Comparison of ENCODE assay signal across 8 cellular contexts in the genomic region with DNA sequence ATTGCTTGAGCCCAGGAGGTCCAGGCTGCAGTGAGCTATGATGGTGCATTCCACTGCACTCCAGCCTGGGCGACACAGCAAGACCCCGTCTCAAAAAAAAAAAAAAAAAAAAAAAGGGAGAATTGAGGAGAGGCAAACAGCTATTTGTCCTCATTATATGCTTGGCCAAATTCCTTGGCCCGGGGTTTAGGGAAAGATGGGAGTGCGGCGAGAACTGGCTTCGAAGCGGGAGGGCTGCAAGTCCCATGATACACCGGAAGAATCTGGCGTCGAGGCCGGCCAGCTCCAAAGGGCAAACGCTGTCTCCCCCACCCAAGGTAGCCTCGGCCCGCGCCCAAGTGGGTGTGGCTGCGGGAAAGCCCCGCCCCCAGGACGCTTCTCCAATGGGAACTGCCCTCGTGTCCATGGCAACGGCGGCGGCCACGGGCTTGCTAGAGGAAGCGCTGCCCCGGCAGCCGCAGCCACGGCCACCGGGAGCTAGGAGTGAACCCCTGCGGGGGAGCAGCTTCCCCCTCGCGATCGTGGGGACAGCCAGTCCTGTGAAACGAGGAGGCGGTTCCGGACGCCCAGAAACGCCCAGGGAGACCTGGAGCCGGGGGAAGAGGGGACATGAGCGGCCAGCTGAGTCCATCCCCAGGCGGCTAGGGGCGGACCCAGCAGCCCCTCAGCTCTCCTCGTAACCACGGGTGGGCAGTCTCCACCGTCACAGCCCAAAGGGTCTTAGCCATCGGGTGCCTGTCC. TPM values are rescaled to one million over a fixed set of nuclear protein-coding genes. Genes with fewer than 3 reads are reported as not detected.
A peak's percentile ranks its signal among the peaks of the same experiment; 100 is the strongest.
DNase-seq lines count a peak whose midpoint lies in the region; ATAC-seq and TF ChIP-seq lines count a peak whose summit lies in the region.

A gene with protein sequence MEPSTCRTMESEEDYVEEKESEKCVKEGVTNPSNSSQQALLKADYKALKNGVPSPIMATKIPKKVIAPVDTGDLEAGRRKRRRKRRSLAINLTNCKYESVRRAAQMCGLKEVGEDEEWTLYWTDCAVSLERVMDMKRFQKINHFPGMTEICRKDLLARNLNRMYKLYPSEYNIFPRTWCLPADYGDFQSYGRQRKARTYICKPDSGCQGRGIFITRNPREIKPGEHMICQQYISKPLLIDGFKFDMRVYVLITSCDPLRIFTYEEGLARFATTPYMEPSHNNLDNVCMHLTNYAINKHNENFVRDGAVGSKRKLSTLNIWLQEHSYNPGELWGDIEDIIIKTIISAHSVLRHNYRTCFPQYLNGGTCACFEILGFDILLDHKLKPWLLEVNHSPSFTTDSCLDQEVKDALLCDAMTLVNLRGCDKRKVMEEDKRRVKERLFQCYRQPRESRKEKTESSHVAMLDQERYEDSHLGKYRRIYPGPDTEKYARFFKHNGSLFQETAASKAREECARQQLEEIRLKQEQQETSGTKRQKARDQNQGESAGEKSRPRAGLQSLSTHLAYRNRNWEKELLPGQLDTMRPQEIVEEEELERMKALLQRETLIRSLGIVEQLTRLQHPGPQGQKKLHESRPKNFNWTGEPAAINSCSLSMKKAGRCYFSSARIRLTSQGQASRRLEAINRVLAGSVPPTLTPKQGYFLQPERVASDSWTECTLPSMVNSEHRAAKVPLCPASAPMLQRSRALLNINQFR (plus strand): TSS at position 434 of the 741 bp plus-strand sequence. CDS start 1,075 bp downstream, outside the sequence.

- H3K27me3 ChIP-seq in MG63 (no peaks in the 10 kb centered on the region), testis (no peaks in the 10 kb centered on the region)

- H3K4me3 ChIP-seq in MG63, result peak within 1 kb of the TSS; percentile 47
- peak within 1 kb of the TSS; percentile 57 to 58 for H3K4me3 ChIP-seq in testis

- H3K27me3 Mint-ChIP-seq in activated naive CD4-positive, alpha-beta T cell treated with anti-CD3 and anti-CD28 coated beads, Interleukin-2, amount 50 U/mL, for 24 hours, result no peaks in the 10 kb centered on the region

- no peak for TF ChIP-seq POLR2A in testis (IDR thresholded peaks at IDR 0.05)

- H3K4me3 Mint-ChIP-seq in activated naive CD4-positive, alpha-beta T cell treated with anti-CD3 and anti-CD28 coated beads, Interleukin-2, amount 50 U/mL, for 24 hours, result peak within 1 kb of the TSS; percentile 85

- H3K9me3 ChIP-seq in MG63 (no peaks in the 10 kb centered on the region), testis (no peaks in the 10 kb centered on the region)

- H3K27ac ChIP-seq in testis, result peak within 1 kb of the TSS in 1 of 2 donors; percentile 64

- peak; percentile 83 for ATAC-seq in GM19452 (IDR thresholded peaks at IDR 0.05; ENCODE audit: unreplicated experiment)

- TF ChIP-seq CTCF in testis (IDR thresholded peaks at IDR 0.05), result no peak

- no peak within 1 kb of the TSS for H3K27ac Mint-ChIP-seq in activated naive CD4-positive, alpha-beta T cell treated with anti-CD3 and anti-CD28 coated beads, Interleukin-2, amount 50 U/mL, for 24 hours

- WGBS in testis, 2 donors, result 0 to 1% methylated on average over 15 to 45 of the region's 45 CpGs

- DNase-seq in AG08395 (ENCODE audit: low spot score) (peak; percentile 95), MG63 (peak; percentile 88), SHP77 treated with DMSO at 0.1 percent for 48 hours (lab: John Stamatoyannopoulos, UW) (peak; percentile 89), glomerular visceral epithelial cell (ENCODE audit: extremely low spot score) (peak; percentile 90), nucleus accumbens (lab: John Stamatoyannopoulos, UW) (peak; percentile 25 to 93 (median 76)), testis (peak; percentile 98)

- H3K36me3 ChIP-seq in MG63, result no peaks in the 10 kb centered on the region
- no peaks in the 10 kb centered on the region for H3K36me3 ChIP-seq in testis (ENCODE audit: low read depth, missing control alignments)

- intact Hi-C loops in testis (cut with DNase I; ENCODE audit: low total_unique reads), result no loop called here

- peaks cover 5% of the 10 kb centered on the region for H3K4me1 ChIP-seq in testis

- no peaks in the 10 kb centered on the region for H3K36me3 Mint-ChIP-seq in activated naive CD4-positive, alpha-beta T cell treated with anti-CD3 and anti-CD28 coated beads, Interleukin-2, amount 50 U/mL, for 24 hours

- no peaks in the 10 kb centered on the region for H3K9me3 Mint-ChIP-seq in activated naive CD4-positive, alpha-beta T cell treated with anti-CD3 and anti-CD28 coated beads, Interleukin-2, amount 50 U/mL, for 24 hours

- peaks cover 19% of the 10 kb centered on the region for H3K4me1 Mint-ChIP-seq in activated naive CD4-positive, alpha-beta T cell treated with anti-CD3 and anti-CD28 coated beads, Interleukin-2, amount 50 U/mL, for 24 hours

RNA-seq across cellular contexts. Expression of the gene that starts here (rescaled TPM):
- 0.07 TPM in 1 of 2 replicates, not detected in the other for total RNA-seq in MG63 (2014; rRNA removed; shearing (Covaris generic); ENCODE audit: low replicate concordance)
- 10 to 100 TPM in 1 of 2 donors, 1 to 10 TPM in 1; 6.8 to 18.0 TPM for total RNA-seq in testis
- 30.3 TPM for polyA plus RNA-seq in testis (ENCODE audit: insufficient read depth, low read depth, low replicate concordance)

Comparison
In these comparisons a context has a peak if more than half of its experiments do, and no peak if none do; other contexts are left out.
1. Peak in DNase-seq and H3K4me3 ChIP-seq in MG63; RNA of the gene not detected or under 1 TPM.